10 cellular contexts compared by ENCODE assay signal in the genomic region with DNA sequence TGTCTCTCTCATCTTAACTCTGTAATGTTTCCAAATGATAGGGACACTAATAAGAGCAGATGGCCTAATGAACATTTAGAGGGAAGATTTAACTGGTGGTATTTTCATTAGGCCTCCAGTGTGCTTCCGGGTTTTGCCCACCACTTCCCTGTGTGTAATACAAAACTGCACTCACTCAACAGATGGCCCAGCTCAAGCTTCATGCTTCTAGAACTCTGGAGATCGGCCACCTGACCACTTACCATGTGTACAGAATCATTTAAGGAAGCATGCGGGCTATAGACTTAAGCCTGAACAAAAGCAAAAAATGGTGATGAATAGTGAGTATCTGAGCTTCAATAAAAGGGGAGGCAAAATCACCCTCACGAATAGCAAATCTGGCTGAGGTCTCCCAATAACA.
"Had no signal": no experiment of that assay in that cellular context is flagged by ENCODE, and none has a peak within 500 bp of the region (broad histone marks: within the 10 kb centered on the region; RNA-seq: fewer than 3 reads in every experiment).

No MANE protein-coding gene starts in this region.

- H3K4me1 Mint-ChIP-seq: activated naive CD4-positive, alpha-beta T cell treated with anti-CD3 and anti-CD28 coated beads, Interleukin-2, amount 10 ng/mL, durations not matched to agents 7 days and 5 days; neural crest cell had no signal

- DNase-seq: activated naive CD4-positive, alpha-beta T cell treated with anti-CD3 and anti-CD28 coated beads, Interleukin-2, amount 10 ng/mL, durations not matched to agents 7 days and 5 days; left colon; stomach; T-helper 9 cell; testis had no signal

- H3K36me3 ChIP-seq: cardiac muscle cell, stomach, upper lobe of left lung had no signal

- H3K27me3 ChIP-seq: cardiac muscle cell, stomach, testis, upper lobe of left lung had no signal

- H3K27me3 Mint-ChIP-seq: activated naive CD4-positive, alpha-beta T cell treated with anti-CD3 and anti-CD28 coated beads, Interleukin-2, amount 10 ng/mL, durations not matched to agents 7 days and 5 days had no signal

- H3K27ac ChIP-seq: cardiac muscle cell, stomach, testis, upper lobe of left lung had no signal

- H3K4me3 Mint-ChIP-seq: activated naive CD4-positive, alpha-beta T cell treated with anti-CD3 and anti-CD28 coated beads, Interleukin-2, amount 10 ng/mL, durations not matched to agents 7 days and 5 days; neural crest cell had no signal

- H3K27ac Mint-ChIP-seq: activated naive CD4-positive, alpha-beta T cell treated with anti-CD3 and anti-CD28 coated beads, Interleukin-2, amount 10 ng/mL, durations not matched to agents 7 days and 5 days had no signal

- H3K4me3 ChIP-seq: cardiac muscle cell, dorsolateral prefrontal cortex, stomach, testis, upper lobe of left lung had no signal

- H3K9me3 ChIP-seq: stomach, testis, upper lobe of left lung had no signal

- H3K4me1 ChIP-seq: stomach, testis, upper lobe of left lung had no signal

- ATAC-seq: left colon, sciatic nerve had no signal

- H3K9me3 Mint-ChIP-seq: activated naive CD4-positive, alpha-beta T cell treated with anti-CD3 and anti-CD28 coated beads, Interleukin-2, amount 10 ng/mL, durations not matched to agents 7 days and 5 days; neural crest cell had no signal

- H3K36me3 Mint-ChIP-seq: activated naive CD4-positive, alpha-beta T cell treated with anti-CD3 and anti-CD28 coated beads, Interleukin-2, amount 10 ng/mL, durations not matched to agents 7 days and 5 days had no signal
